19 cellular contexts compared by ENCODE assay signal in genomic region chr6:167970236-167970635, GRCh38. TPM values are rescaled to one million over a fixed set of nuclear protein-coding genes. Genes with fewer than 3 reads are reported as not detected.
"Had no signal": no experiment of that assay in that cellular context is flagged by ENCODE, and none has a peak within 500 bp of the region (broad histone marks: within the 10 kb centered on the region; RNA-seq: fewer than 3 reads in every experiment).

No MANE protein-coding gene starts in this region.

- DNase-seq: activated CD4-positive, alpha-beta T cell treated with anti-CD3 and anti-CD28 coated beads for 36 hours; activated CD8-positive, alpha-beta memory T cell treated with anti-CD3 and anti-CD28 coated beads, Interleukin-2, amount 50 U/mL, for 4 hours; activated CD8-positive, alpha-beta T cell treated with anti-CD3 and anti-CD28 coated beads for 36 hours; activated gamma-delta T cell treated with Interleukin-2 at 50 U/mL for 16 hours; activated naive CD8-positive, alpha-beta T cell treated with anti-CD3 and anti-CD28 coated beads, Interleukin-2, amount 10 ng/mL, durations not matched to agents 7 days and 5 days; activated T-cell treated with anti-CD3 and anti-CD28 coated beads, Interleukin-2, amount 50 U/mL, for 72 hours; central memory CD4-positive, alpha-beta T cell; effector memory CD8-positive, alpha-beta T cell; glutamatergic neuron; mesenchymal stem cell; retina; T-helper 1 cell; tibial artery; WERI-Rb-1 had no signal

- H3K27ac ChIP-seq: skin epidermis, tibial artery, WERI-Rb-1 had no signal

- H3K4me1 Mint-ChIP-seq: activated CD4-positive, alpha-beta T cell treated with anti-CD3 and anti-CD28 coated beads for 36 hours had no signal

- H3K27me3 ChIP-seq: tibial artery had no signal

- H3K4me3 Mint-ChIP-seq: activated CD4-positive, alpha-beta T cell treated with anti-CD3 and anti-CD28 coated beads for 36 hours; activated CD8-positive, alpha-beta T cell treated with anti-CD3 and anti-CD28 coated beads for 36 hours; activated naive CD8-positive, alpha-beta T cell treated with anti-CD3 and anti-CD28 coated beads, Interleukin-2, amount 10 ng/mL, durations not matched to agents 7 days and 5 days; activated T-cell treated with anti-CD3 and anti-CD28 coated beads, Interleukin-2, amount 50 U/mL, for 72 hours; effector memory CD8-positive, alpha-beta T cell had no signal

- H3K27me3 Mint-ChIP-seq: activated CD8-positive, alpha-beta T cell treated with anti-CD3 and anti-CD28 coated beads for 36 hours; activated naive CD8-positive, alpha-beta T cell treated with anti-CD3 and anti-CD28 coated beads, Interleukin-2, amount 10 ng/mL, durations not matched to agents 7 days and 5 days had no signal

- H3K4me3 ChIP-seq: skin epidermis, tibial artery had no signal

- H3K9me3 ChIP-seq: tibial artery had no signal

- H3K27ac Mint-ChIP-seq: activated CD4-positive, alpha-beta T cell treated with anti-CD3 and anti-CD28 coated beads for 36 hours; activated CD8-positive, alpha-beta T cell treated with anti-CD3 and anti-CD28 coated beads for 36 hours; activated naive CD8-positive, alpha-beta T cell treated with anti-CD3 and anti-CD28 coated beads, Interleukin-2, amount 10 ng/mL, durations not matched to agents 7 days and 5 days; activated T-cell treated with anti-CD3 and anti-CD28 coated beads, Interleukin-2, amount 50 U/mL, for 72 hours; effector memory CD8-positive, alpha-beta T cell had no signal

- H3K9me3 Mint-ChIP-seq: activated CD8-positive, alpha-beta T cell treated with anti-CD3 and anti-CD28 coated beads for 36 hours; activated naive CD8-positive, alpha-beta T cell treated with anti-CD3 and anti-CD28 coated beads, Interleukin-2, amount 10 ng/mL, durations not matched to agents 7 days and 5 days; activated T-cell treated with anti-CD3 and anti-CD28 coated beads, Interleukin-2, amount 50 U/mL, for 72 hours; effector memory CD8-positive, alpha-beta T cell had no signal

- ATAC-seq: activated CD4-positive, alpha-beta T cell treated with anti-CD3 and anti-CD28 coated beads for 36 hours; activated CD8-positive, alpha-beta T cell treated with anti-CD3 and anti-CD28 coated beads for 36 hours; activated T-cell treated with anti-CD3 and anti-CD28 coated beads, Interleukin-2, amount 50 U/mL, for 72 hours; effector memory CD8-positive, alpha-beta T cell; left lobe of liver had no signal

RNA-seq across cellular contexts. Expression of gene KIF25, which starts 27.2 kb away (rescaled TPM):
- total RNA-seq: activated CD4-positive, alpha-beta T cell treated with anti-CD3 and anti-CD28 coated beads for 36 hours; activated CD8-positive, alpha-beta T cell treated with anti-CD3 and anti-CD28 coated beads for 36 hours; activated naive CD8-positive, alpha-beta T cell treated with anti-CD3 and anti-CD28 coated beads, Interleukin-2, amount 10 ng/mL, durations not matched to agents 7 days and 5 days; epithelial cell of proximal tubule; osteocyte had no signal
- polyA plus RNA-seq: neural cell had no signal
